Comparison of ENCODE assay signal across 1 cellular context in genomic region chr7:3056713-3057388, GRCh38.
TF ChIP-seq lines count a peak whose summit lies in the region.

No MANE protein-coding gene starts in this region.

TF ChIP-seq in HepG2, 621 proteins besides CTCF, POLR2A, EP300 and RAD21 (continued from another document):
- no peak for TF ChIP-seq AFF4 (CRISPR knock-in tag; IDR thresholded peaks at IDR 0.05)
- no peak for TF ChIP-seq ZNF318 (CRISPR knock-in tag; IDR thresholded peaks at IDR 0.05)
- no peak for TF ChIP-seq KLF16 (CRISPR knock-in tag; IDR thresholded peaks at IDR 0.05)
- TF ChIP-seq ZNF687 (CRISPR knock-in tag; IDR thresholded peaks at IDR 0.05), result no peak
- TF ChIP-seq HES4 (CRISPR knock-in tag; IDR thresholded peaks at IDR 0.05; ENCODE audit: borderline replicate concordance), result no peak
- TF ChIP-seq ARID5B (CRISPR knock-in tag; IDR thresholded peaks at IDR 0.05), result no peak
- no peak for TF ChIP-seq ZNF367 (CRISPR knock-in tag; IDR thresholded peaks at IDR 0.05; ENCODE audit: borderline replicate concordance)
- TF ChIP-seq REL (CRISPR knock-in tag; conservative IDR thresholded peaks at IDR 0.05), result no peak
- TF ChIP-seq ZNF468 (CRISPR knock-in tag; IDR thresholded peaks at IDR 0.05), result no peak
- no peak for TF ChIP-seq TFAP4 (IDR thresholded peaks at IDR 0.05; ENCODE audit: borderline replicate concordance, low read depth)
